In the genomic region with DNA sequence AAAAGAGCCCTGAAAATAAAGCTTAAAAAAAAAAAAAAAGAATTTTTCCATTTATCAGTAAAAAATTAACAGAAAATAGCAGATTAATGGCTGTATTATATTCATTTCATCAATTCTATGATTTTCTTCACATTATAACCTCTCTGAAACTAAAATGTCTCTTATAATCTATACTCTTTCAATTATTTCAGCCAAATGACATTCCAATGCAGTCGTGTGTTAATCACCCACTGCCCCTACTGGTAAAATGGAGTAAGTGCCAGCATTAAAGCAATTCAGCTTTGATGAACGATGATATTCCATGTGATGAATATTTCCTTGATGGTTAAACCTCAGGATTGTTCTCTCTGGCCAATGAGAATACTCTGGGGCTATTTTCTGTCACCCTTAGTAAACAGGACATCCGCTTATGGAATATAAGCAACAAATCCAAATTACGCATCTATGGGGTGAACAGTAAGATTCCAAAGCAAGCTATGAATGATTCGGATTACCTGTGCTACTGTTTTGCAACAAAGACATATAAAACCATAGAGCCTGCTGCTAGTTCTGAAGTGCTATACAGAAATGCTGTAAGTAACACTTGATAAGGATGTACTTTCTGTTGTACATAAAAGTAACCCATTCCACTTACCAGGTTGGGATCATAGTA, we compare ENCODE assay signal across 9 cellular contexts. TPM values are rescaled to one million over a fixed set of nuclear protein-coding genes. Genes with fewer than 3 reads are reported as not detected.
DNase-seq lines count a peak whose midpoint lies in the region; ATAC-seq and TF ChIP-seq lines count a peak whose summit lies in the region.
"Had no signal": no experiment of that assay in that cellular context is flagged by ENCODE, and none has a peak within 500 bp of the region (broad histone marks: within the 10 kb centered on the region; RNA-seq: fewer than 3 reads in every experiment).

No MANE protein-coding gene starts in this region.

- H3K27me3 Mint-ChIP-seq in T-helper 17 cell, result no peaks in the 10 kb centered on the region

- no peak for TF ChIP-seq POLR2A in suprapubic skin (IDR thresholded peaks at IDR 0.05)

- H3K4me3 Mint-ChIP-seq in T-helper 17 cell, result no peak overlapping the region
- H3K4me3 Mint-ChIP-seq: activated T-cell treated with anti-CD3 and anti-CD28 coated beads, Interleukin-2, amount 50 U/mL, for 4 hours had no signal

- no peaks in the 10 kb centered on the region for H3K4me1 Mint-ChIP-seq in T-helper 17 cell

- peaks cover 13% of the 10 kb centered on the region for H3K36me3 Mint-ChIP-seq in T-helper 17 cell (ENCODE audit: low read depth)

- TF ChIP-seq CTCF in HL-60 (IDR thresholded peaks at IDR 0.05; ENCODE audit: insufficient read depth, low read length) (peak; percentile 83), suprapubic skin (IDR thresholded peaks at IDR 0.05) (peak; percentile 39 to 63)

- H3K4me3 ChIP-seq in HL-60 (replicated peaks; ENCODE audit: insufficient read depth, low read length) (no peak overlapping the region), suprapubic skin (no peak overlapping the region)

- peaks cover 34% of the 10 kb centered on the region for H3K36me3 ChIP-seq in suprapubic skin

- WGBS in suprapubic skin, result 63% methylated on average over 5 of the region's 5 CpGs

- DNase-seq in NCI-H2171 treated with DMSO at 0.1 percent for 48 hours (lab: John Stamatoyannopoulos, UW) (peak; percentile 33), NCI-H2171 (lab: John Stamatoyannopoulos, UW) (no peak), HL-60 (ENCODE audit: low read depth in 1 of 2, low spot score in 1 of 2) (no peak), T-helper 17 cell (no peak), germinal center (ENCODE audit: low spot score) (peak; percentile 53), suprapubic skin (ENCODE audit: low spot score in 2 of 2) (no peak)
- DNase-seq: activated T-cell treated with anti-CD3 and anti-CD28 coated beads, Interleukin-2, amount 50 U/mL, for 4 hours had no signal

- peak; percentile 61 for ATAC-seq in T-helper 17 cell
- no peak for ATAC-seq in GM21717 (IDR thresholded peaks at IDR 0.05; ENCODE audit: unreplicated experiment)
- no peak for ATAC-seq in HG02938 (IDR thresholded peaks at IDR 0.05; ENCODE audit: unreplicated experiment)

- H3K27ac ChIP-seq in HL-60 (replicated peaks) (no peak overlapping the region), suprapubic skin (no peak overlapping the region)

- H3K9me3 ChIP-seq in T-helper 17 cell (ENCODE audit: control insufficient read depth, low read length, poor library complexity, severe bottlenecking) (no peaks in the 10 kb centered on the region), suprapubic skin (no peaks in the 10 kb centered on the region)

- no peak overlapping the region for H3K27ac Mint-ChIP-seq in T-helper 17 cell

- H3K27me3 ChIP-seq in HL-60 (ENCODE audit: insufficient read depth, poor library complexity, severe bottlenecking) (no peaks in the 10 kb centered on the region), suprapubic skin (no peaks in the 10 kb centered on the region)

- TF ChIP-seq EP300 in suprapubic skin (IDR thresholded peaks at IDR 0.05), result no peak

- peaks cover 26% of the 10 kb centered on the region for H3K4me1 ChIP-seq in suprapubic skin

RNA-seq across cellular contexts. Expression of gene SYCP3, which starts 20.3 kb away (rescaled TPM):
- total RNA-seq in T-helper 17 cell (under 1 TPM; 0.29 to 0.47 TPM), suprapubic skin (under 1 TPM in 1 of 4 donors, not detected in 3; 0.24 TPM)

Comparison
In these comparisons a context has a peak if more than half of its experiments do, and no peak if none do; other contexts are left out.
1. DNase-seq: peak in NCI-H2171 treated with DMSO at 0.1 percent for 48 hours (single experiment) and germinal center (single experiment); none in NCI-H2171 (single experiment), HL-60 (0 of 2), T-helper 17 cell (0 of 3) and suprapubic skin (0 of 2).